ENCODE assay signal across 8 cellular contexts in the genomic region with DNA sequence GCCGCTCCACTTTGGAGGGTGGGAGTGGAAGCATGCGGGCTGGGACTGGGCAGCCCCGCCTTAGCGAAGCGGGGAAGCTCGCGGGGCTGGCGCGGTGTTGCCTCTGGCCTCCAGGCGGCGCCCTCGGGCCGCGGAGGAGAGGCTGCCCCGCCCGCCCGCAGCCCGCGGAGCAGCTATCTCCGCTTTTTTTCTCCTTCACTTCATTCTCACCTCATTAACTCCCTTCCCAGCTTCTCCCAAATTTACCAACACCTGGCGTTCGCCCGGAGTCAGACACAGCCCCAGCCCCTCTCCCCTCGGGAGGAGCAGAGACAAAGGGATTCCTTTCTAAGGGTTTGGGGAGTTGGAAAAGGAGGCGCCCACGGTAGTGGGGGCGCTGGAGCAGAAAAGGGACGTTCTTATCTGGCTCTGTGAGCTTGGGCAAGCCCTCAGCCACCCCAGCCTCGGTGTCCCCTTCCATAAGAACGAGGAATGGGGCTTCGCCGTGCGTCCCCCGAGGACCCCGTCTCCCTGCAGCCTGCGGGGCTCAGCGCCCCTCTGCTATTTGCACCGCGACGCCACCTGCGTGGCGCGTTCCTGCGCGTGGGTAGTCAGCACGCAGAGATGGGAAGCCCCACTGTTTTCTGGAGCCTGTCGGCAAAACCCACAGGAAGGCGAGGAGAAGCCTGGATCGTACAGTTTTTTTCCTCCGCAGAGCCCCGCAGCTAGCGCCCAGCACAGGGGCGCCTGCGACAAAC. TPM values are rescaled to one million over a fixed set of nuclear protein-coding genes. Genes with fewer than 3 reads are reported as not detected.
A peak's percentile ranks its signal among the peaks of the same experiment; 100 is the strongest.
DNase-seq lines count a peak whose midpoint lies in the region; ATAC-seq and TF ChIP-seq lines count a peak whose summit lies in the region.

No MANE protein-coding gene starts in this region.

- no peak overlapping the region for H3K27ac Mint-ChIP-seq in chondrocyte (ENCODE audit: unreplicated experiment)

- peaks cover 2% of the 10 kb centered on the region for H3K36me3 Mint-ChIP-seq in chondrocyte (ENCODE audit: low read depth)

- H3K36me3 ChIP-seq in DOHH2 (ENCODE audit: control insufficient read depth, low read length): no peaks in the 10 kb centered on the region

- no peaks in the 10 kb centered on the region for H3K9me3 Mint-ChIP-seq in chondrocyte (ENCODE audit: low read depth)

- no peak overlapping the region for H3K27ac ChIP-seq in DOHH2 (ENCODE audit: low read depth, low read length)

- H3K4me1 ChIP-seq in DOHH2 (ENCODE audit: control insufficient read depth, low read length): peaks cover 41% of the 10 kb centered on the region

- peak overlapping the region; percentile 92 for H3K4me2 ChIP-seq in DOHH2 (ENCODE audit: low read length)

- no peaks in the 10 kb centered on the region; the same call in 1 of the 2 replicates for H3F3A ChIP-seq in DOHH2 (ENCODE audit: control insufficient read depth, insufficient read depth)

- no peaks in the 10 kb centered on the region for H3K9me2 ChIP-seq in DOHH2 (replicated peaks; ENCODE audit: control insufficient read depth, low read length)

- peaks cover 30% of the 10 kb centered on the region for H3K4me1 Mint-ChIP-seq in chondrocyte (ENCODE audit: low read depth)

- H3K27me3 ChIP-seq in DOHH2 (ENCODE audit: control insufficient read depth, low read length): peaks cover 79% of the 10 kb centered on the region

- TF ChIP-seq CTCF in DOHH2 (IDR thresholded peaks at IDR 0.05; ENCODE audit: low read depth, low read length, poor library complexity, severe bottlenecking) (peak; percentile 78), chondrocyte (IDR thresholded peaks at IDR 0.05) (peak; percentile 97)

- DNase-seq in NCI-H446 (lab: John Stamatoyannopoulos, UW) (peak; percentile 50 to 91), chondrocyte (ENCODE audit: low spot score) (no peak), left colon (peak; percentile 74 to 86)
- DNase-seq in activated CD4-positive, CD25-positive, alpha-beta regulatory T cell treated with anti-CD3 and anti-CD28 coated beads, Interleukin-2, amount 50 U/mL, for 72 hours: peak; percentile 82
- DNase-seq in stimulated activated CD4-positive, alpha-beta T cell treated with anti-CD3 and anti-CD28 coated beads, Interleukin-1b, Interleukin-23, amount 100 ng/mL, for 1 hour (ENCODE audit: low read depth in 2 of 2): peak; percentile 29 to 65

- H3K4me3 ChIP-seq in DOHH2 (ENCODE audit: low read length): peak overlapping the region; percentile 66

- peaks cover 6% of the 10 kb centered on the region for H3K27me3 Mint-ChIP-seq in chondrocyte (ENCODE audit: low read depth)

- intact Hi-C loops in left colon (cut with DNase I, micrococcal nuclease): loop anchor here (5.0 kb wide), 1 partner anchor 109 kb away; no protein-coding TSS in a partner anchor

- H3K4me3 Mint-ChIP-seq in chondrocyte (ENCODE audit: unreplicated experiment): peak overlapping the region; percentile 76

- H3K79me2 ChIP-seq in DOHH2 (ENCODE audit: control insufficient read depth, low read length): no peaks in the 10 kb centered on the region

- H3K9me3 ChIP-seq in DOHH2 (ENCODE audit: control insufficient read depth, insufficient read depth, low read length): no peaks in the 10 kb centered on the region

- peaks cover 5% of the 10 kb centered on the region; the same call in 1 of the 2 replicates for H4K20me1 ChIP-seq in DOHH2 (ENCODE audit: control insufficient read depth, insufficient read depth, low read depth, low read length)

- ATAC-seq in HG02938 (IDR thresholded peaks at IDR 0.05; ENCODE audit: unreplicated experiment) (peak; percentile 53), left colon (peak; percentile 62), HG03571 (IDR thresholded peaks at IDR 0.05; ENCODE audit: unreplicated experiment) (no peak)

RNA-seq across cellular contexts. Expression of a gene that starts 1.5 kb away (rescaled TPM):
- total RNA-seq in chondrocyte (20.7 to 69.4 TPM (median 24.5 TPM) in 3 replicates), left colon (1 to 10 TPM; 7.3 to 7.9 TPM)
